Comparison of ENCODE assay signal across 29 cellular contexts in the genomic region with DNA sequence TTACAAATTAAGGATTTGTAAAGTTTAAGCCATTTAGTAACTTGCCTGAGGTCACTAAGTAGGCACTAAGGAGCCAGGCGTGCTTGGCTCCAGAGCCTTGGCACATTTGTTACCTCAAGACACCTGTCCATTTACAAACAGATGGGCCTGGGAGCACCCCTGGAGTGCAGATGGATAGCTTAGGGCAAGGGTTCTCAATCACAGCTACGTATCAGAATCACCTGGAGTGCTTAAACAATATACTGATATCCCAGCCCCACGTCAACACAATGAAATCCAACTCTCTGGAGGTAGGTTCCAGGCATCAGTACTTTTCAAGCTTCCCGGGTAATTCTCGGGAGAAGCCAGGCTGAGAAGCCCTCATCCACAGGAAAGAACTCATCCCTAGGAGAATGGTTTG. TPM values are rescaled to one million over a fixed set of nuclear protein-coding genes. Genes with fewer than 3 reads are reported as not detected.
"Had no signal": no experiment of that assay in that cellular context is flagged by ENCODE, and none has a peak within 500 bp of the region (broad histone marks: within the 10 kb centered on the region; RNA-seq: fewer than 3 reads in every experiment).

No MANE protein-coding gene starts in this region.

- H3K4me1 ChIP-seq: adrenal gland, body of pancreas, breast epithelium had no signal

- ATAC-seq: activated CD8-positive, alpha-beta T cell treated with anti-CD3 and anti-CD28 coated beads for 36 hours; activated T-cell treated with anti-CD3 and anti-CD28 coated beads, Interleukin-2, amount 50 U/mL, for 4 hours; activated T-cell treated with anti-CD3 and anti-CD28 coated beads, Interleukin-2, amount 50 U/mL, for 72 hours; body of pancreas had no signal

- H3K27me3 ChIP-seq: body of pancreas, brain microvascular endothelial cell had no signal

- DNase-seq: activated B cell treated with CpG ODN at 0.5 μM for 24 hours; activated CD4-positive, alpha-beta memory T cell treated with anti-CD3 and anti-CD28 coated beads for 36 hours; activated CD4-positive, alpha-beta T cell treated with anti-CD3 and anti-CD28 coated beads for 4 hours; activated CD4-positive, alpha-beta T cell treated with anti-CD3 and anti-CD28 coated beads, Interleukin-2, amount 10 ng/mL, durations not matched to agents 24 days and 14 days; activated CD4-positive, alpha-beta T cell treated with anti-CD3 and anti-CD28 coated beads, Interleukin-2, amount 50 U/mL, for 1 hour; activated CD4-positive, alpha-beta T cell treated with anti-CD3 and anti-CD28 coated beads, Interleukin-2, amount 50 U/mL, for 4 hours; activated CD4-positive, CD25-positive, alpha-beta regulatory T cell treated with anti-CD3 and anti-CD28 coated beads, Interleukin-2, amount 50 U/mL, for 72 hours; activated CD8-positive, alpha-beta memory T cell treated with anti-CD3 and anti-CD28 coated beads, Interleukin-2, amount 50 U/mL, for 4 hours; activated CD8-positive, alpha-beta T cell treated with anti-CD3 and anti-CD28 coated beads for 36 hours; activated effector memory CD4-positive, alpha-beta T cell treated with anti-CD3 and anti-CD28 coated beads, Interleukin-2, amount 50 U/mL, for 16 hours; activated gamma-delta T cell treated with Interleukin-2 at 50 U/mL for 16 hours; activated naive CD4-positive, alpha-beta T cell; activated naive CD4-positive, alpha-beta T cell treated with anti-CD3 and anti-CD28 coated beads for 36 hours; activated naive CD4-positive, alpha-beta T cell treated with anti-CD3 and anti-CD28 coated beads, Interleukin-2, amount 50 U/mL, for 16 hours; activated naive CD8-positive, alpha-beta T cell treated with anti-CD3 and anti-CD28 coated beads for 36 hours; activated T-cell treated with anti-CD3 and anti-CD28 coated beads for 4 hours; activated T-cell treated with anti-CD3 and anti-CD28 coated beads, Interleukin-2, amount 50 U/mL, for 1 hour; activated T-cell treated with anti-CD3 and anti-CD28 coated beads, Interleukin-2, amount 50 U/mL, for 4 hours; activated T-cell treated with anti-CD3 and anti-CD28 coated beads, Interleukin-2, amount 50 U/mL, for 72 hours; adrenal gland; amniotic stem cell; aorta; body of pancreas; brain microvascular endothelial cell; central memory CD4-positive, alpha-beta T cell; T-helper 2 cell; T-helper 9 cell had no signal

- H3K36me3 ChIP-seq: adrenal gland, brain microvascular endothelial cell, breast epithelium had no signal

- H3K27ac ChIP-seq: adrenal gland, body of pancreas, brain microvascular endothelial cell, breast epithelium, VCaP had no signal

- H3K9me3 ChIP-seq: adrenal gland, body of pancreas, breast epithelium had no signal

- H3K4me3 ChIP-seq: adrenal gland, body of pancreas, breast epithelium had no signal

RNA-seq across cellular contexts. Expression of gene SLC8A3, which starts 45.4 kb away (rescaled TPM):
- polyA plus RNA-seq: aorta had no signal
